Comparison of ENCODE assay signal across 1 cellular context in the genomic region with DNA sequence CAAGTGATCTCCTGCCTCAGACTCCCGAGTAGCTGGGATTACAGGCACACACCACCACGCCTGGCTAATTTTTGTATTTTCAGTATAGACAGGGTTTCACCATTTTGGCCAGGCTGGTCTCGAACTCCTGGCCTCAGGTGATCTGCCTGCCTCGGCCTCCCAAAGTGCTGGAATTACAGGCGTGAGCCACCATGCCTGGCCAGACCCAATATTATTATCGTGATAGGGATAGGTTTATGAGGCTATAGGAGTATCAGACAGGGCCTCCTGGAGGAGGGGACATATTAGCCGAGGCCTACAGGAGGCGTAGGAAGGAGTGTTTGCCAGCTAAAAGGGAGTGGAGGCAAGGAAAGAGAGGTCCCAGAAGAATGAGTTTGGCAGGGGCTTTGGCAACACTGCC.
TF ChIP-seq lines count a peak whose summit lies in the region.

No MANE protein-coding gene starts in this region.

TF ChIP-seq in GM12878, 131 proteins besides CTCF, POLR2A, EP300 and RAD21:
- peak; percentile 98 for TF ChIP-seq CHD4 (IDR thresholded peaks at IDR 0.05)
- TF ChIP-seq HDGF (IDR thresholded peaks at IDR 0.05), result peak; percentile 27; the same call in 1 of the 2 replicates
- 0 out of 2 replicates have a peak, but pooled peaks have one; percentile 16 for TF ChIP-seq LARP7 (IDR thresholded peaks at IDR 0.05)
- 0 out of 2 replicates have a peak, but pooled peaks have one; percentile 40 for TF ChIP-seq ASH2L (IDR thresholded peaks at IDR 0.05; ENCODE audit: borderline replicate concordance, low read depth)
